ENCODE assay signal across 8 cellular contexts in genomic region chr20:18567739-18568091, GRCh38. TPM values are rescaled to one million over a fixed set of nuclear protein-coding genes. Genes with fewer than 3 reads are reported as not detected.
A peak's percentile ranks its signal among the peaks of the same experiment; 100 is the strongest.
DNase-seq lines count a peak whose midpoint lies in the region; ATAC-seq and TF ChIP-seq lines count a peak whose summit lies in the region.

No MANE protein-coding gene starts in this region.

- H4K20me1 ChIP-seq in DND-41 (ENCODE audit: insufficient read depth, low read length), result no peaks in the 10 kb centered on the region

- TF ChIP-seq CTCF in DND-41 (IDR thresholded peaks at IDR 0.05; ENCODE audit: borderline replicate concordance, extremely low read depth, low read length, poor library complexity, severe bottlenecking) (no peak), HFFc6 (IDR thresholded peaks at IDR 0.05) (no peak)

- H3K4me1 ChIP-seq in DND-41 (ENCODE audit: insufficient read depth, low read length), result peaks cover 20% of the 10 kb centered on the region
- H3K4me1 ChIP-seq in iPS-18a (ENCODE audit: control insufficient read depth, low read depth, low read length), result no peaks in the 10 kb centered on the region

- H3K4me3 ChIP-seq in DND-41 (ENCODE audit: low read depth in 1 of 2, low read length in 2 of 2) (peak overlapping the region; percentile 64 to 68), iPS-18a (ENCODE audit: low read length) (peak overlapping the region; percentile 98)

- H3K27me3 Mint-ChIP-seq in HFFc6 (ENCODE audit: insufficient read depth), result peaks cover 2% of the 10 kb centered on the region; the same call in 1 of the 2 replicates
- H3K27me3 Mint-ChIP-seq in activated T-helper 1 cell treated with anti-CD3 and anti-CD28 coated beads, Interleukin-12 subunit alpha, Interleukin-12 subunit beta, Interleukin-2, Interleukin-4 antibody, amounts not matched to agents 30 ng/mL and 10 ng/mL and 1 ng/mL, durations not matched to agents 14 hours and 24 hours and 36 hours (ENCODE audit: insufficient read depth), result no peaks in the 10 kb centered on the region

- H3K9me3 ChIP-seq in DND-41 (ENCODE audit: insufficient read depth, low read length, severe bottlenecking) (no peaks in the 10 kb centered on the region), iPS-18a (ENCODE audit: control insufficient read depth, low read depth, low read length) (no peaks in the 10 kb centered on the region)

- H3K4me1 Mint-ChIP-seq in HFFc6 (ENCODE audit: low read depth), result peaks cover 9% of the 10 kb centered on the region
- H3K4me1 Mint-ChIP-seq in activated T-helper 1 cell treated with anti-CD3 and anti-CD28 coated beads, Interleukin-12 subunit alpha, Interleukin-12 subunit beta, Interleukin-2, Interleukin-4 antibody, amounts not matched to agents 30 ng/mL and 10 ng/mL and 1 ng/mL, durations not matched to agents 14 hours and 24 hours and 36 hours (ENCODE audit: low read depth), result peaks cover 15% of the 10 kb centered on the region

- H3K9ac ChIP-seq in DND-41 (ENCODE audit: low read depth, low read length) (peak overlapping the region; percentile 75), iPS-18a (ENCODE audit: low read length) (peak overlapping the region; percentile 91)

- H3K27ac ChIP-seq in DND-41 (ENCODE audit: low read length), result peak overlapping the region; percentile 76
- peak overlapping the region; percentile 38 for H3K27ac ChIP-seq in iPS-18a (ENCODE audit: low read length)

- no peaks in the 10 kb centered on the region for H3K27me3 ChIP-seq in DND-41 (ENCODE audit: insufficient read depth, low read length, poor library complexity)
- H3K27me3 ChIP-seq in iPS-18a (ENCODE audit: control insufficient read depth, insufficient read depth, low read length), result no peaks in the 10 kb centered on the region

- ATAC-seq in DND-41 (ENCODE audit: insufficient read depth, low read depth) (no peak; the same call in 2 of the 3 replicates), esophagus mucosa (no peak)

- H3K4me2 ChIP-seq in DND-41 (ENCODE audit: insufficient read depth, low read length), result peak overlapping the region; percentile 89

- no peak for DNase-seq in DND-41
- no peak for DNase-seq in HFFc6
- no peak for DNase-seq in activated T-helper 1 cell treated with anti-CD3 and anti-CD28 coated beads, Interleukin-12 subunit alpha, Interleukin-12 subunit beta, Interleukin-2, Interleukin-4 antibody, amounts not matched to agents 30 ng/mL and 10 ng/mL and 1 ng/mL, durations not matched to agents 14 hours and 24 hours and 36 hours (ENCODE audit: low spot score)
- peak; percentile 1 for DNase-seq in stromal cell of bone marrow (ENCODE audit: low read depth)
- no peak for DNase-seq in SKM-1 (lab: John Stamatoyannopoulos, UW; ENCODE audit: unreplicated experiment)
- DNase-seq in occipital lobe (lab: John Stamatoyannopoulos, UW), result no peak

- peak overlapping the region; percentile 73 for H2AFZ ChIP-seq in DND-41 (ENCODE audit: low read depth, low read length)

- peak overlapping the region; percentile 90 for H3K4me3 Mint-ChIP-seq in HFFc6
- H3K4me3 Mint-ChIP-seq in activated T-helper 1 cell treated with anti-CD3 and anti-CD28 coated beads, Interleukin-12 subunit alpha, Interleukin-12 subunit beta, Interleukin-2, Interleukin-4 antibody, amounts not matched to agents 30 ng/mL and 10 ng/mL and 1 ng/mL, durations not matched to agents 14 hours and 24 hours and 36 hours, result peak overlapping the region; percentile 95

- H3K27ac Mint-ChIP-seq in HFFc6, result peak overlapping the region; percentile 98
- peak overlapping the region; percentile 95 for H3K27ac Mint-ChIP-seq in activated T-helper 1 cell treated with anti-CD3 and anti-CD28 coated beads, Interleukin-12 subunit alpha, Interleukin-12 subunit beta, Interleukin-2, Interleukin-4 antibody, amounts not matched to agents 30 ng/mL and 10 ng/mL and 1 ng/mL, durations not matched to agents 14 hours and 24 hours and 36 hours

- H3K9me3 Mint-ChIP-seq in HFFc6, result no peaks in the 10 kb centered on the region
- no peaks in the 10 kb centered on the region for H3K9me3 Mint-ChIP-seq in activated T-helper 1 cell treated with anti-CD3 and anti-CD28 coated beads, Interleukin-12 subunit alpha, Interleukin-12 subunit beta, Interleukin-2, Interleukin-4 antibody, amounts not matched to agents 30 ng/mL and 10 ng/mL and 1 ng/mL, durations not matched to agents 14 hours and 24 hours and 36 hours

- H3K36me3 ChIP-seq in DND-41 (ENCODE audit: insufficient read depth, low read length) (peaks cover 28% of the 10 kb centered on the region), iPS-18a (ENCODE audit: control insufficient read depth, low read depth, low read length) (peaks cover 14% of the 10 kb centered on the region)

- peaks cover 11% of the 10 kb centered on the region for H3K36me3 Mint-ChIP-seq in HFFc6 (ENCODE audit: low read depth)
- H3K36me3 Mint-ChIP-seq in activated T-helper 1 cell treated with anti-CD3 and anti-CD28 coated beads, Interleukin-12 subunit alpha, Interleukin-12 subunit beta, Interleukin-2, Interleukin-4 antibody, amounts not matched to agents 30 ng/mL and 10 ng/mL and 1 ng/mL, durations not matched to agents 14 hours and 24 hours and 36 hours (ENCODE audit: low read depth), result peaks cover 23% of the 10 kb centered on the region

- peaks cover 26% of the 10 kb centered on the region for H3K79me2 ChIP-seq in DND-41 (ENCODE audit: insufficient read depth, low read length)

- intact Hi-C loops in activated T-helper 1 cell treated with anti-CD3 and anti-CD28 coated beads, Interleukin-12 subunit alpha, Interleukin-12 subunit beta, Interleukin-2, Interleukin-4 antibody, amounts not matched to agents 30 ng/mL and 10 ng/mL and 1 ng/mL, durations not matched to agents 14 hours and 24 hours and 36 hours (cut with micrococcal nuclease), result loop anchor here (1.0 to 5.0 kb wide), 12 partner anchors 20 to 1840 kb away; partner anchors contain the start of genes DZANK1, KAT14, MGME1 and PET117

RNA-seq across cellular contexts. Expression of gene SMIM26, which starts 0.5 kb away (rescaled TPM):
- 10 to 100 TPM; 59.7 to 71.0 (median 67.7) TPM for total RNA-seq in HFFc6 (2021; fragmentation: NEBNext Ultra II Directional; extraction: Animal tissue kit (Norgen Biotek cat#: 25700))
- 54.9 and 57.9 TPM in 2 replicates for total RNA-seq in activated T-helper 1 cell treated with anti-CD3 and anti-CD28 coated beads, Interleukin-12 subunit alpha, Interleukin-12 subunit beta, Interleukin-2, Interleukin-4 antibody, amounts not matched to agents 30 ng/mL and 10 ng/mL and 1 ng/mL, durations not matched to agents 14 hours and 24 hours and 36 hours
- total RNA-seq in occipital lobe (76.3 TPM), esophagus mucosa (57.7 TPM)

RNA-seq across cellular contexts. Expression of gene DTD1, which starts 20.1 kb away (rescaled TPM):
- total RNA-seq in HFFc6 (2021; fragmentation: NEBNext Ultra II Directional; extraction: Animal tissue kit (Norgen Biotek cat#: 25700)), result 10 to 100 TPM; 53.6 to 75.1 (median 70.6) TPM
- 37.7 and 44.0 TPM in 2 replicates for total RNA-seq in activated T-helper 1 cell treated with anti-CD3 and anti-CD28 coated beads, Interleukin-12 subunit alpha, Interleukin-12 subunit beta, Interleukin-2, Interleukin-4 antibody, amounts not matched to agents 30 ng/mL and 10 ng/mL and 1 ng/mL, durations not matched to agents 14 hours and 24 hours and 36 hours
- total RNA-seq in occipital lobe, result 84.2 TPM
- total RNA-seq in esophagus mucosa, result 36.1 TPM

RNA-seq across cellular contexts. Expression of gene SEC23B, which starts 60.0 kb away (rescaled TPM):
- 10 to 100 TPM; 50.8 to 63.4 (median 57.6) TPM for total RNA-seq in HFFc6 (2021; fragmentation: NEBNext Ultra II Directional; extraction: Animal tissue kit (Norgen Biotek cat#: 25700))
- total RNA-seq in activated T-helper 1 cell treated with anti-CD3 and anti-CD28 coated beads, Interleukin-12 subunit alpha, Interleukin-12 subunit beta, Interleukin-2, Interleukin-4 antibody, amounts not matched to agents 30 ng/mL and 10 ng/mL and 1 ng/mL, durations not matched to agents 14 hours and 24 hours and 36 hours, result 110 and 113 TPM in 2 replicates
- total RNA-seq in occipital lobe (56.3 TPM), esophagus mucosa (47.9 TPM)
